In the genomic region with DNA sequence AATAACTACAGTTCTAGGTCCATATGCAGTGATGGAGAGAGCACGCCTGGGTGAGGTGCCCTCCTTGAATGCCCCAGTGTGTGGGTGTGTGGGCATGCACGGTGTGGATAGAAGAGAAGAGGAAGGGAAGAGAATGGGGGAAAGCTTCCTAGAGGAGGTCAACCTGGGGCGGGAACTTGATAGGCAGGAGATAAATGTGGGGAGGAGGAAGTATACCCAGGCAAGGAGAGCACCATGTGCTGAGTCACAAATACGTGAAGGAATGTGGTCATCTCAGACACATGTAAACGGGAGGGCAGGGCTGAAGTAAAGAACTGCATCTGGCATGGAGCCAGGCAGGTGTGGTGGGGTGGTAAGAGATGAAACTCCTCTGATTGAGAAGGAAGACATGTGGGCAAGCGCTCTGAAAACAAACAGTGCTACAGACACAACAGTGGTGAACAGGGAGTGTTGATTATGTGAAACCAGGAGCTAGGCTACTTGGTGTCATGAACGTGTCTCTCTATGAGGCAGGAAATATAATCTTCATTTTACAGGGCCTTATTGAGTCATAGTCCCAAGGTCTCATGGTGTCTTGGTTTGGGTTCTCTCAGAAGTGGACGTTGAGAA, we compare ENCODE assay signal across 8 cellular contexts.
DNase-seq lines count a peak whose midpoint lies in the region; ATAC-seq, FAIRE-seq and TF ChIP-seq lines count a peak whose summit lies in the region.

No MANE protein-coding gene starts in this region.

- no peaks in the 10 kb centered on the region for H3K36me3 Mint-ChIP-seq in astrocyte (ENCODE audit: low read depth, unreplicated experiment)

- no peaks in the 10 kb centered on the region for H3K27me3 ChIP-seq in astrocyte (ENCODE audit: insufficient read depth, low read length)

- no peak overlapping the region for H2AFZ ChIP-seq in astrocyte (ENCODE audit: low read depth, low read length)

- H3K4me3 ChIP-seq in astrocyte (ENCODE audit: insufficient read depth, low read depth, low read length) = no peak overlapping the region

- H3K79me2 ChIP-seq in astrocyte (ENCODE audit: insufficient read depth, low read length) = no peaks in the 10 kb centered on the region

- no peaks in the 10 kb centered on the region for H3K9me3 ChIP-seq in astrocyte (ENCODE audit: insufficient read depth, low read depth, low read length)

- H3K4me2 ChIP-seq in astrocyte (ENCODE audit: low read length) = no peak overlapping the region

- peak; percentile 88 for ATAC-seq in GM18861 (IDR thresholded peaks at IDR 0.05; ENCODE audit: unreplicated experiment)
- peak; percentile 78 for ATAC-seq in HG02763 (IDR thresholded peaks at IDR 0.05; ENCODE audit: unreplicated experiment)

- H3K27me3 Mint-ChIP-seq in astrocyte (ENCODE audit: low read depth, unreplicated experiment) = no peaks in the 10 kb centered on the region

- no peak overlapping the region for H3K27ac ChIP-seq in astrocyte (ENCODE audit: low read depth, low read length)

- no peak overlapping the region for H3K4me3 Mint-ChIP-seq in astrocyte (ENCODE audit: unreplicated experiment)

- no peaks in the 10 kb centered on the region for H4K20me1 ChIP-seq in astrocyte (ENCODE audit: insufficient read depth, low read length)

- DNase-seq in OCI-M1 (lab: John Stamatoyannopoulos, UW) (peak; percentile 96), astrocyte (ENCODE audit: low read depth) (peak; percentile 41), DMS79 treated with DMSO at 0.1 percent for 48 hours (lab: John Stamatoyannopoulos, UW) (no peak), NCI-H187 treated with DMSO at 0.1 percent for 48 hours (lab: John Stamatoyannopoulos, UW) (no peak), SHP77 (lab: John Stamatoyannopoulos, UW) (no peak)
- peak; percentile 58 to 75 (median 72) for DNase-seq in stimulated activated CD4-positive, alpha-beta T cell treated with anti-CD3 and anti-CD28 coated beads, TNF-alpha, amount 100 ng/mL, for 48 hours (ENCODE audit: low read depth in 3 of 3)

- no peak for FAIRE-seq in astrocyte (lab: Jason Lieb, UNC)

- no peaks in the 10 kb centered on the region for H3K36me3 ChIP-seq in astrocyte (ENCODE audit: insufficient read depth, low read length)

- H3K27ac Mint-ChIP-seq in astrocyte (ENCODE audit: unreplicated experiment) = no peak overlapping the region

- H3K9me3 Mint-ChIP-seq in astrocyte (ENCODE audit: unreplicated experiment) = peaks cover 4% of the 10 kb centered on the region

- no peak for TF ChIP-seq CTCF in astrocyte (IDR thresholded peaks at IDR 0.05; ENCODE audit: insufficient read depth, low read depth, low read length)

- peaks cover 11% of the 10 kb centered on the region for H3K4me1 ChIP-seq in astrocyte (ENCODE audit: insufficient read depth, low read length)

- no peaks in the 10 kb centered on the region for H3K4me1 Mint-ChIP-seq in astrocyte (ENCODE audit: low read depth, unreplicated experiment)

- H3K9ac ChIP-seq in astrocyte (ENCODE audit: low read length) = no peak overlapping the region

Comparison
In these comparisons a context has a peak if more than half of its experiments do, and no peak if none do; other contexts are left out.
1. DNase-seq: peak in OCI-M1 (single experiment), astrocyte (single experiment) and stimulated activated CD4-positive, alpha-beta T cell treated with anti-CD3 and anti-CD28 coated beads, TNF-alpha, amount 100 ng/mL, for 48 hours (3 of 3); none in DMS79 treated with DMSO at 0.1 percent for 48 hours (single experiment), NCI-H187 treated with DMSO at 0.1 percent for 48 hours (single experiment) and SHP77 (0 of 2).